18 cellular contexts compared by ENCODE assay signal in genomic region chr5:56471707-56472106, GRCh38.
DNase-seq lines count a peak whose midpoint lies in the region; ATAC-seq and TF ChIP-seq lines count a peak whose summit lies in the region.
"Had no signal": no experiment of that assay in that cellular context is flagged by ENCODE, and none has a peak within 500 bp of the region (broad histone marks: within the 10 kb centered on the region; RNA-seq: fewer than 3 reads in every experiment).

No MANE protein-coding gene starts in this region.

- H3K4ac ChIP-seq in trophoblast cell (ENCODE audit: low read depth, low read length) = no peak overlapping the region

- no peak overlapping the region for H3K18ac ChIP-seq in trophoblast cell (ENCODE audit: low read length)

- no peaks in the 10 kb centered on the region for H3K79me2 ChIP-seq in trophoblast cell (ENCODE audit: control insufficient read depth, insufficient read depth, low read length, poor library complexity)

- H3K23ac ChIP-seq in trophoblast cell (ENCODE audit: low read length) = no peak overlapping the region

- H3K9me3 ChIP-seq in T-helper 17 cell (ENCODE audit: control insufficient read depth, low read length, poor library complexity, severe bottlenecking) = no peaks in the 10 kb centered on the region
- no peaks in the 10 kb centered on the region for H3K9me3 ChIP-seq in trophoblast cell (ENCODE audit: insufficient read depth, low read depth, low read length)

- no peak overlapping the region for H4K8ac ChIP-seq in trophoblast cell (ENCODE audit: low read depth, low read length)

- no peak overlapping the region for H3K9ac ChIP-seq in trophoblast cell (ENCODE audit: low read length)
- H3K9ac ChIP-seq: BLaER1, GM23248 had no signal

- H3K36me3 Mint-ChIP-seq in T-helper 17 cell (ENCODE audit: low read depth) = no peaks in the 10 kb centered on the region
- H3K36me3 Mint-ChIP-seq: CD8-positive, alpha-beta T cell had no signal

- peaks cover 11% of the 10 kb centered on the region for H3K4me1 Mint-ChIP-seq in T-helper 17 cell

- no peak overlapping the region for H2BK120ac ChIP-seq in trophoblast cell (ENCODE audit: insufficient read depth, low read length, poor library complexity)

- no peak overlapping the region for H3K27ac ChIP-seq in trophoblast cell (ENCODE audit: low read depth, low read length)
- H3K27ac ChIP-seq: BLaER1, C4-2B, GM23248 had no signal

- H2BK5ac ChIP-seq in trophoblast cell (ENCODE audit: low read depth, low read length, poor library complexity) = no peak overlapping the region

- no peaks in the 10 kb centered on the region for H3K27me3 ChIP-seq in trophoblast cell (ENCODE audit: insufficient read depth, low read length)
- H3K27me3 ChIP-seq: BLaER1 had no signal

- H4K91ac ChIP-seq in trophoblast cell (ENCODE audit: low read depth, low read length) = no peak overlapping the region

- H3K4me3 ChIP-seq in epithelial cell of esophagus (ENCODE audit: low read length) (no peak overlapping the region), trophoblast cell (ENCODE audit: low read depth, low read length) (no peak overlapping the region)
- H3K4me3 ChIP-seq: BLaER1, GM23248 had no signal

- no peak overlapping the region for H3K14ac ChIP-seq in trophoblast cell (ENCODE audit: low read length)

- no peak overlapping the region for H4K12ac ChIP-seq in trophoblast cell (ENCODE audit: low read depth, low read length)

- H2AK5ac ChIP-seq in trophoblast cell (ENCODE audit: low read length) = no peak overlapping the region

- H3K4me2 ChIP-seq in trophoblast cell (ENCODE audit: low read length) = no peak overlapping the region
- H3K4me2 ChIP-seq: BLaER1 had no signal

- H2AFZ ChIP-seq in trophoblast cell (ENCODE audit: insufficient read depth, low read length, poor library complexity) = no peak overlapping the region
- H2AFZ ChIP-seq: GM23248 had no signal

- no peak for TF ChIP-seq CTCF in epithelial cell of esophagus (IDR thresholded peaks at IDR 0.05; ENCODE audit: insufficient read depth, low read depth, low read length, missing control alignments)

- peaks cover 2 to 8% of the 10 kb centered on the region in 2 experiments for H3K4me1 ChIP-seq in trophoblast cell (ENCODE audit: control insufficient read depth in 1 of 2, insufficient read depth in 2 of 2, low read length in 2 of 2)

- no peaks in the 10 kb centered on the region for H3K79me1 ChIP-seq in trophoblast cell (ENCODE audit: low read length)

- H3K27ac Mint-ChIP-seq in T-helper 17 cell = peak overlapping the region; percentile 3
- H3K27ac Mint-ChIP-seq: B cell; CD4-positive, CD25-positive, alpha-beta regulatory T cell; CD8-positive, alpha-beta T cell had no signal

- no peaks in the 10 kb centered on the region for H3K27me3 Mint-ChIP-seq in T-helper 17 cell
- H3K27me3 Mint-ChIP-seq: B cell had no signal

- H3K4me3 Mint-ChIP-seq in T-helper 17 cell = no peak overlapping the region
- H3K4me3 Mint-ChIP-seq: B cell; CD4-positive, CD25-positive, alpha-beta regulatory T cell; CD8-positive, alpha-beta T cell had no signal

- H3K36me3 ChIP-seq in trophoblast cell (ENCODE audit: control insufficient read depth in 1 of 2, insufficient read depth in 2 of 2, low read length in 2 of 2) = no peaks in the 10 kb centered on the region
- H3K36me3 ChIP-seq: BLaER1 had no signal

- no peak overlapping the region for H2BK12ac ChIP-seq in trophoblast cell (ENCODE audit: low read length)

- no CpG with 5 or more reads among the region's 2 CpGs for WGBS in trophoblast cell (ENCODE audit: extremely low coverage, insufficient coverage, insufficient read length)

- ATAC-seq in T-helper 17 cell = no peak
- ATAC-seq: CD8-positive, alpha-beta T cell had no signal

- DNase-seq in EH (ENCODE audit: low read depth) (peak; percentile 27), T-helper 17 cell (no peak), epithelial cell of esophagus (ENCODE audit: low read depth) (peak; percentile 24), trophoblast cell (peak; percentile 32 to 85), Ammon's horn (ENCODE audit: low spot score) (no peak), GM19240 (ENCODE audit: insufficient read length, low spot score) (no peak)
- no peak for DNase-seq in stimulated activated CD4-positive, alpha-beta T cell treated with anti-CD3 and anti-CD28 coated beads, Interleukin-4, amount 100 ng/mL, for 24 hours
- DNase-seq: CD4-positive, CD25-positive, alpha-beta regulatory T cell; CD8-positive, alpha-beta T cell; DMS 273 treated with DMSO at 0.1 percent for 48 hours; DMS79; GF-D8; GM23248; H7; HCEC 1CT had no signal

Comparison
In these comparisons a context has a peak if more than half of its experiments do, and no peak if none do; other contexts are left out.
1. DNase-seq: peak in EH (single experiment), epithelial cell of esophagus (single experiment) and trophoblast cell (2 of 2); none in T-helper 17 cell (0 of 3), stimulated activated CD4-positive, alpha-beta T cell treated with anti-CD3 and anti-CD28 coated beads, Interleukin-4, amount 100 ng/mL, for 24 hours (single experiment), Ammon's horn (single experiment) and GM19240 (single experiment).